16 cellular contexts compared by ENCODE assay signal in genomic region chr18:23631312-23631711, GRCh38. TPM values are rescaled to one million over a fixed set of nuclear protein-coding genes. Genes with fewer than 3 reads are reported as not detected.
"Had no signal": no experiment of that assay in that cellular context is flagged by ENCODE, and none has a peak within 500 bp of the region (broad histone marks: within the 10 kb centered on the region; RNA-seq: fewer than 3 reads in every experiment).

No MANE protein-coding gene starts in this region.

- H3K9me3 Mint-ChIP-seq: activated CD4-positive, alpha-beta T cell treated with anti-CD3 and anti-CD28 coated beads, Interleukin-2, amount 10 ng/mL, durations not matched to agents 24 days and 14 days; activated CD8-positive, alpha-beta T cell treated with anti-CD3 and anti-CD28 coated beads for 36 hours; activated T-cell treated with anti-CD3 and anti-CD28 coated beads, Interleukin-2, amount 50 U/mL, for 24 hours; activated T-helper 2 cell treated with anti-CD3 and anti-CD28 coated beads, Interferon-gamma antibody, Interleukin-2, Interleukin-4, amounts not matched to agents 10 μg/mL and 5 μg/mL and 100 μg/mL, durations not matched to agents 14 hours and 24 hours and 36 hours; central memory CD8-positive, alpha-beta T cell; nephron; T-cell had no signal

- H3K9me3 ChIP-seq: tibial artery had no signal

- H3K27ac Mint-ChIP-seq: activated CD4-positive, alpha-beta T cell treated with anti-CD3 and anti-CD28 coated beads, Interleukin-2, amount 10 ng/mL, durations not matched to agents 24 days and 14 days; activated CD8-positive, alpha-beta T cell treated with anti-CD3 and anti-CD28 coated beads for 36 hours; activated T-cell treated with anti-CD3 and anti-CD28 coated beads, Interleukin-2, amount 50 U/mL, for 24 hours; activated T-helper 2 cell treated with anti-CD3 and anti-CD28 coated beads, Interferon-gamma antibody, Interleukin-2, Interleukin-4, amounts not matched to agents 10 μg/mL and 5 μg/mL and 100 μg/mL, durations not matched to agents 14 hours and 24 hours and 36 hours; nephron; progenitor cell of endocrine pancreas; T-cell had no signal

- H3K27me3 ChIP-seq: brain microvascular endothelial cell, tibial artery had no signal

- DNase-seq: activated CD4-positive, alpha-beta T cell treated with anti-CD3 and anti-CD28 coated beads, Interleukin-2, amount 10 ng/mL, durations not matched to agents 24 days and 14 days; activated CD8-positive, alpha-beta T cell treated with anti-CD3 and anti-CD28 coated beads for 36 hours; activated naive CD4-positive, alpha-beta T cell treated with Interleukin-2 at 50 U/mL for 16 hours; activated T-cell treated with anti-CD3 and anti-CD28 coated beads, Interleukin-2, amount 50 U/mL, for 24 hours; anterior cingulate cortex; brain microvascular endothelial cell; stimulated activated CD4-positive, alpha-beta T cell treated with anti-CD3 and anti-CD28 coated beads, Interleukin-2, amount 100 ng/mL, for 24 hours; stimulated activated naive CD8-positive, alpha-beta T cell treated with anti-CD3 and anti-CD28 coated beads, Interleukin-15, Interleukin-2, amounts not matched to agents 100 U/mL and 50 U/mL, for 24 hours; substantia nigra; T-cell; tibial artery had no signal

- H3K36me3 ChIP-seq: brain microvascular endothelial cell, tibial artery had no signal

- H3K4me3 ChIP-seq: coronary artery, tibial artery had no signal

- H3K4me1 Mint-ChIP-seq: central memory CD8-positive, alpha-beta T cell; nephron had no signal

- ATAC-seq: activated CD8-positive, alpha-beta T cell treated with anti-CD3 and anti-CD28 coated beads for 36 hours; stimulated activated naive CD8-positive, alpha-beta T cell treated with anti-CD3 and anti-CD28 coated beads, Interleukin-15, Interleukin-2, amounts not matched to agents 100 U/mL and 50 U/mL, for 24 hours; T-cell had no signal

- H3K27ac ChIP-seq: brain microvascular endothelial cell, coronary artery, tibial artery had no signal

- H3K4me3 Mint-ChIP-seq: activated CD4-positive, alpha-beta T cell treated with anti-CD3 and anti-CD28 coated beads, Interleukin-2, amount 10 ng/mL, durations not matched to agents 24 days and 14 days; activated CD8-positive, alpha-beta T cell treated with anti-CD3 and anti-CD28 coated beads for 36 hours; activated T-cell treated with anti-CD3 and anti-CD28 coated beads, Interleukin-2, amount 50 U/mL, for 24 hours; central memory CD8-positive, alpha-beta T cell; nephron; T-cell had no signal

- H3K36me3 Mint-ChIP-seq: T-cell had no signal

RNA-seq across cellular contexts. Expression of gene ANKRD29, which starts 31.4 kb away (rescaled TPM):
- total RNA-seq: activated CD4-positive, alpha-beta T cell treated with anti-CD3 and anti-CD28 coated beads, Interleukin-2, amount 10 ng/mL, durations not matched to agents 24 days and 14 days; activated CD8-positive, alpha-beta T cell treated with anti-CD3 and anti-CD28 coated beads for 36 hours; activated T-helper 2 cell treated with anti-CD3 and anti-CD28 coated beads, Interferon-gamma antibody, Interleukin-2, Interleukin-4, amounts not matched to agents 10 μg/mL and 5 μg/mL and 100 μg/mL, durations not matched to agents 14 hours and 24 hours and 36 hours had no signal

RNA-seq across cellular contexts. Expression of gene LAMA3, which starts 57.9 kb away (rescaled TPM):
- total RNA-seq: activated CD4-positive, alpha-beta T cell treated with anti-CD3 and anti-CD28 coated beads, Interleukin-2, amount 10 ng/mL, durations not matched to agents 24 days and 14 days; activated T-helper 2 cell treated with anti-CD3 and anti-CD28 coated beads, Interferon-gamma antibody, Interleukin-2, Interleukin-4, amounts not matched to agents 10 μg/mL and 5 μg/mL and 100 μg/mL, durations not matched to agents 14 hours and 24 hours and 36 hours had no signal
